ENCODE assay signal across 14 cellular contexts in genomic region chr6:39821739-39822532, GRCh38. TPM values are rescaled to one million over a fixed set of nuclear protein-coding genes. Genes with fewer than 3 reads are reported as not detected.
DNase-seq lines count a peak whose midpoint lies in the region; ATAC-seq and TF ChIP-seq lines count a peak whose summit lies in the region.
"Had no signal": no experiment of that assay in that cellular context is flagged by ENCODE, and none has a peak within 500 bp of the region (broad histone marks: within the 10 kb centered on the region; RNA-seq: fewer than 3 reads in every experiment).

No MANE protein-coding gene starts in this region.

- no peak overlapping the region for H2AFZ ChIP-seq in GM23338

- DNase-seq in GM23338 (ENCODE audit: low spot score) (peak; percentile 17), esophagus muscularis mucosa (ENCODE audit: extremely low spot score) (no peak), mesothelial cell of epicardium (ENCODE audit: low spot score in 2 of 2, unreplicated experiment in 2 of 2) (no peak), kidney glomerular epithelial cell (lab: John Stamatoyannopoulos, UW) (no peak), activated gamma-delta T cell (lab: John Stamatoyannopoulos, UW) (no peak), NCI-H2227 (lab: John Stamatoyannopoulos, UW; ENCODE audit: unreplicated experiment) (no peak), HT-29 (ENCODE audit: low spot score) (no peak)
- DNase-seq: CD4-positive, alpha-beta T cell; NCI-H774 had no signal

- H3K4me2 ChIP-seq in GM23338: 0 out of 2 replicates have a peak overlapping the region, but pooled peaks have one; percentile 32

- H3K4me3 Mint-ChIP-seq in GM23338 (no peak overlapping the region), mesothelial cell of epicardium (no peak overlapping the region)
- H3K4me3 Mint-ChIP-seq: CD4-positive, alpha-beta T cell; central memory CD8-positive, alpha-beta T cell; stimulated activated naive CD8-positive, alpha-beta T cell treated with anti-CD3 and anti-CD28 coated beads, Interleukin-15, Interleukin-2, amounts not matched to agents 100 ng/mL and 50 ng/mL, for 24 hours had no signal

- H3K27ac Mint-ChIP-seq in GM23338: no peak overlapping the region
- peak overlapping the region; percentile 40 for H3K27ac Mint-ChIP-seq in mesothelial cell of epicardium
- H3K27ac Mint-ChIP-seq: CD4-positive, alpha-beta T cell; stimulated activated naive CD8-positive, alpha-beta T cell treated with anti-CD3 and anti-CD28 coated beads, Interleukin-15, Interleukin-2, amounts not matched to agents 100 ng/mL and 50 ng/mL, for 24 hours had no signal

- H3K9me3 Mint-ChIP-seq in GM23338: no peaks in the 10 kb centered on the region; the same call in 2 of the 3 replicates
- no peaks in the 10 kb centered on the region for H3K9me3 Mint-ChIP-seq in mesothelial cell of epicardium
- H3K9me3 Mint-ChIP-seq: CD4-positive, alpha-beta T cell; central memory CD8-positive, alpha-beta T cell; stimulated activated naive CD8-positive, alpha-beta T cell treated with anti-CD3 and anti-CD28 coated beads, Interleukin-15, Interleukin-2, amounts not matched to agents 100 ng/mL and 50 ng/mL, for 24 hours had no signal

- H3K9me3 ChIP-seq in esophagus muscularis mucosa (no peaks in the 10 kb centered on the region), skeletal muscle tissue (ENCODE audit: control insufficient read depth in 3 of 3, low read length in 3 of 3) (no peaks in the 10 kb centered on the region)

- H3K27me3 Mint-ChIP-seq in GM23338 (ENCODE audit: insufficient read depth, low read depth, poor library complexity): peaks cover 6% of the 10 kb centered on the region
- H3K27me3 Mint-ChIP-seq in mesothelial cell of epicardium (ENCODE audit: low read depth): no peaks in the 10 kb centered on the region
- H3K27me3 Mint-ChIP-seq: CD4-positive, alpha-beta T cell had no signal

- TF ChIP-seq CTCF in GM23338 (conservative IDR thresholded peaks at IDR 0.05; ENCODE audit: low read depth in 2 of 2) (no peak), esophagus muscularis mucosa (IDR thresholded peaks at IDR 0.05) (no peak), mesothelial cell of epicardium (IDR thresholded peaks at IDR 0.05; ENCODE audit: unreplicated experiment) (no peak)

- H3K9me2 ChIP-seq in GM23338 (ENCODE audit: insufficient read depth): no peaks in the 10 kb centered on the region

- no peak overlapping the region for H3K4me3 ChIP-seq in GM23338
- H3K4me3 ChIP-seq in esophagus muscularis mucosa: peak overlapping the region; percentile 25 to 48 (median 40)
- peak overlapping the region; percentile 10 to 65 (median 19) for H3K4me3 ChIP-seq in skeletal muscle tissue (ENCODE audit: low read length in 3 of 3)
- H3K4me3 ChIP-seq: GM12878, smooth muscle cell had no signal

- H3K27me3 ChIP-seq in GM23338 (ENCODE audit: insufficient read depth): no peaks in the 10 kb centered on the region
- H3K27me3 ChIP-seq in esophagus muscularis mucosa: no peaks in the 10 kb centered on the region
- H3K27me3 ChIP-seq in skeletal muscle tissue (ENCODE audit: control insufficient read depth in 3 of 3, insufficient read depth in 3 of 3, low read length in 3 of 3): no peaks in the 10 kb centered on the region

- no peaks in the 10 kb centered on the region for H3F3A ChIP-seq in GM23338 (replicated peaks; ENCODE audit: low read depth)

- no peak for TF ChIP-seq POLR2A in esophagus muscularis mucosa (IDR thresholded peaks at IDR 0.05; ENCODE audit: low read depth)

- H3K4me1 Mint-ChIP-seq in GM23338 (peaks cover 32% of the 10 kb centered on the region), mesothelial cell of epicardium (peaks cover 6% of the 10 kb centered on the region)
- H3K4me1 Mint-ChIP-seq: central memory CD8-positive, alpha-beta T cell had no signal

- H3K36me3 Mint-ChIP-seq in GM23338 (ENCODE audit: low read depth) (no peaks in the 10 kb centered on the region), mesothelial cell of epicardium (no peaks in the 10 kb centered on the region)

- no peaks in the 10 kb centered on the region for H3K79me2 ChIP-seq in GM23338 (replicated peaks; ENCODE audit: insufficient read depth)

- ATAC-seq in GM23338: no peak
- ATAC-seq: GM12878 had no signal

- intact Hi-C loops in esophagus muscularis mucosa (cut with DNase I): no loop called here

- WGBS in esophagus muscularis mucosa: 31% methylated on average over 8 of the region's 8 CpGs

- H3K4me1 ChIP-seq in GM23338 (ENCODE audit: insufficient read depth) (peaks cover 10% of the 10 kb centered on the region; the same call in 1 of the 2 replicates), esophagus muscularis mucosa (peaks cover 58 to 100% (median 99%) of the 10 kb centered on the region in 4 donors), skeletal muscle tissue (ENCODE audit: control insufficient read depth in 3 of 3, insufficient read depth in 3 of 3, low read length in 3 of 3) (peaks cover 43 to 57% (median 46%) of the 10 kb centered on the region in 3 donors)

- TF ChIP-seq EP300 in esophagus muscularis mucosa (IDR thresholded peaks at IDR 0.05): no peak

- H3K36me3 ChIP-seq in GM23338 (ENCODE audit: insufficient read depth): no peaks in the 10 kb centered on the region
- H3K36me3 ChIP-seq in esophagus muscularis mucosa: no peaks in the 10 kb centered on the region
- no peaks in the 10 kb centered on the region for H3K36me3 ChIP-seq in skeletal muscle tissue (ENCODE audit: control insufficient read depth in 3 of 3, insufficient read depth in 3 of 3, low read length in 3 of 3)

- H4K20me1 ChIP-seq in GM23338 (replicated peaks; ENCODE audit: insufficient read depth): no peaks in the 10 kb centered on the region

- peak overlapping the region; percentile 16 to 74 (median 60) for H3K9ac ChIP-seq in skeletal muscle tissue (ENCODE audit: low read depth in 1 of 3, low read length in 3 of 3)

- H3K27ac ChIP-seq in GM23338 (ENCODE audit: low read depth) (no peak overlapping the region), esophagus muscularis mucosa (replicated peaks in 1 of 4) (peak overlapping the region; percentile 81 to 97 (median 88)), skeletal muscle tissue (ENCODE audit: low read depth, low read length) (peak overlapping the region; percentile 73)

TF ChIP-seq in GM23338, 12 proteins besides CTCF, POLR2A, EP300 and RAD21 (continues in another document):
- TF ChIP-seq ZNF114 (CRISPR knock-in tag; IDR thresholded peaks at IDR 0.05): no peak
- TF ChIP-seq JUNB (IDR thresholded peaks at IDR 0.05; ENCODE audit: unreplicated experiment): no peak
- TF ChIP-seq ZNF331 (CRISPR knock-in tag; IDR thresholded peaks at IDR 0.05; ENCODE audit: low read depth): no peak
- TF ChIP-seq POLR2AphosphoS5 (IDR thresholded peaks at IDR 0.05; ENCODE audit: low read depth): no peak
- TF ChIP-seq EZH2 (IDR thresholded peaks at IDR 0.05; ENCODE audit: low read depth, unreplicated experiment): no peak

RNA-seq across cellular contexts. Expression of gene DAAM2, which starts 29.8 kb away (rescaled TPM):
- 2.5 and 4.9 TPM in 2 replicates for total RNA-seq in GM23338 (2014; rRNA removed; shearing (Covaris generic))
- polyA plus RNA-seq in GM23338 (2016; fragmentation: Nextera tagmentation; extraction: Ambion mirVana): 1.4 and 2.2 TPM in 2 replicates
- total RNA-seq in esophagus muscularis mucosa (100 to 1,000 TPM; 221 to 446 (median 392) TPM), mesothelial cell of epicardium (13.3 to 15.2 TPM (median 13.7 TPM) in 3 replicates), skeletal muscle tissue (31.8 TPM)
- total RNA-seq in HT-29 (2014; rRNA removed; shearing (Covaris generic)): not detected in 2 replicates
- total RNA-seq: CD4-positive, alpha-beta T cell had no signal
